In genomic region chr14:92037989-92038388, GRCh38 we compare ENCODE assay signal across 1 cellular context.
TF ChIP-seq lines count a peak whose summit lies in the region.

No MANE protein-coding gene starts in this region.

TF ChIP-seq in IMR-90, 13 proteins besides CTCF, POLR2A, EP300 and RAD21 (continued from another document):
- TF ChIP-seq USF2 (IDR thresholded peaks at IDR 0.05; ENCODE audit: low read depth, low read length): no peak
